In genomic region chr11:44191322-44192014, GRCh38 we compare ENCODE assay signal across 28 cellular contexts.
A peak's percentile ranks its signal among the peaks of the same experiment; 100 is the strongest.
DNase-seq lines count a peak whose midpoint lies in the region; ATAC-seq and TF ChIP-seq lines count a peak whose summit lies in the region.
"Had no signal": no experiment of that assay in that cellular context is flagged by ENCODE, and none has a peak within 500 bp of the region (broad histone marks: within the 10 kb centered on the region; RNA-seq: fewer than 3 reads in every experiment).

No MANE protein-coding gene starts in this region.

- H3K27me3 Mint-ChIP-seq in WTC11 (ENCODE audit: low read depth), result no peaks in the 10 kb centered on the region; the same call in 1 of the 2 replicates
- H3K27me3 Mint-ChIP-seq: brain; stimulated activated memory B cell treated with anti-CD40 and anti-IgM and Interleukin-4, amounts not matched to agents 10 μg/mL and 1 μg/mL and 100 μg/mL, for 72 hours had no signal

- H3K4me1 Mint-ChIP-seq in WTC11, result peaks cover 27% of the 10 kb centered on the region
- H3K4me1 Mint-ChIP-seq: stimulated activated memory B cell treated with anti-CD40 and anti-IgM and Interleukin-4, amounts not matched to agents 10 μg/mL and 1 μg/mL and 100 μg/mL, for 72 hours had no signal

- CTCF ChIA-PET in WTC11 (lab: Charles Lee), result interaction anchor here (0.7 to 2.5 kb wide), 5 partner anchors 13 to 96 kb away, joined by 3 to 12 read pairs (median 10); partner anchors contain the start of gene EXT2

- H3K4me3 Mint-ChIP-seq in WTC11, result no peak overlapping the region
- H3K4me3 Mint-ChIP-seq: activated T-cell treated with anti-CD3 and anti-CD28 coated beads, Interleukin-2, amount 50 U/mL, for 4 hours; brain; CD8-positive, alpha-beta T cell; H9; neural crest cell; stimulated activated memory B cell treated with anti-CD40 and anti-IgM and Interleukin-4, amounts not matched to agents 10 μg/mL and 1 μg/mL and 100 μg/mL, for 72 hours had no signal

- ATAC-seq in WTC11 (no peak), GM18517 (IDR thresholded peaks at IDR 0.05; ENCODE audit: unreplicated experiment) (no peak)
- ATAC-seq: CD8-positive, alpha-beta T cell; gastroesophageal sphincter; left colon; sciatic nerve; stimulated activated memory B cell treated with anti-CD40 and anti-IgM and Interleukin-4, amounts not matched to agents 10 μg/mL and 1 μg/mL and 100 μg/mL, for 72 hours had no signal

- DNase-seq in NCI-H2081 (lab: John Stamatoyannopoulos, UW) (peak; percentile 17 to 75), NCI-H2081 treated with DMSO at 0.1 percent for 48 hours (lab: John Stamatoyannopoulos, UW) (no peak), NCI-H748 treated with DMSO at 0.1 percent for 48 hours (lab: John Stamatoyannopoulos, UW) (peak; percentile 68), WTC11 (ENCODE audit: low spot score) (no peak), posterior cingulate gyrus (no peak), NCI-H2196 (lab: John Stamatoyannopoulos, UW; ENCODE audit: unreplicated experiment) (no peak), midbrain (lab: John Stamatoyannopoulos, UW) (no peak)
- DNase-seq: activated CD4-positive, alpha-beta T cell treated with anti-CD3 and anti-CD28 coated beads, Interleukin-2, amount 50 U/mL, for 1 hour; activated naive CD4-positive, alpha-beta T cell; activated T-cell treated with anti-CD3 and anti-CD28 coated beads, Interleukin-2, amount 50 U/mL, for 4 hours; adrenal gland; CD8-positive, alpha-beta T cell; DMS53; dorsolateral prefrontal cortex; GDM1; left colon; NCI-H1436; NCI-H2171; NCI-H524 treated with DMSO at 0.1 percent for 48 hours; stimulated activated CD4-positive, alpha-beta T cell treated with anti-CD3 and anti-CD28 coated beads, Interleukin-12 subunit alpha, Interleukin-12 subunit beta, amount 100 ng/mL, for 4 hours; stimulated activated CD4-positive, alpha-beta T cell treated with anti-CD3 and anti-CD28 coated beads, Interleukin-4, amount 100 ng/mL, for 1 hour had no signal

- peak overlapping the region; percentile 93; the same call in 1 of the 2 replicates for H3K27ac Mint-ChIP-seq in WTC11
- H3K27ac Mint-ChIP-seq: CD8-positive, alpha-beta T cell; stimulated activated memory B cell treated with anti-CD40 and anti-IgM and Interleukin-4, amounts not matched to agents 10 μg/mL and 1 μg/mL and 100 μg/mL, for 72 hours had no signal

- intact Hi-C loops in posterior cingulate gyrus (cut with DNase I), result no loop called here

- POLR2A ChIA-PET in WTC11 (lab: Charles Lee), result no interaction called here

- H3K9me3 Mint-ChIP-seq in WTC11, result peaks cover 33% of the 10 kb centered on the region

- TF ChIP-seq CTCF in WTC11 (IDR thresholded peaks at IDR 0.05), result no peak

- H3K36me3 Mint-ChIP-seq in WTC11, result peaks cover 41% of the 10 kb centered on the region

TF ChIP-seq in WTC11, 78 proteins besides CTCF, POLR2A, EP300 and RAD21:
- no peak for TF ChIP-seq GRHL2 (CRISPR knock-in tag; IDR thresholded peaks at IDR 0.05; ENCODE audit: insufficient replicate concordance, severe bottlenecking)
- no peak for TF ChIP-seq NFE2L1 (CRISPR knock-in tag; IDR thresholded peaks at IDR 0.05)
- TF ChIP-seq ZNF416 (CRISPR knock-in tag; IDR thresholded peaks at IDR 0.05), result no peak
- TF ChIP-seq SMAD4 (CRISPR knock-in tag; IDR thresholded peaks at IDR 0.05), result no peak
- no peak for TF ChIP-seq ARID4B (CRISPR knock-in tag; IDR thresholded peaks at IDR 0.05; ENCODE audit: borderline replicate concordance)
- no peak for TF ChIP-seq TEAD1 (CRISPR knock-in tag; IDR thresholded peaks at IDR 0.05)
- no peak for TF ChIP-seq ZNF425 (CRISPR knock-in tag; conservative IDR thresholded peaks at IDR 0.05)
- TF ChIP-seq CBFB (CRISPR knock-in tag; IDR thresholded peaks at IDR 0.05; ENCODE audit: low read depth), result no peak
- no peak for TF ChIP-seq ZNF423 (CRISPR knock-in tag; IDR thresholded peaks at IDR 0.05)
- TF ChIP-seq MYBL2 (CRISPR knock-in tag; IDR thresholded peaks at IDR 0.05), result no peak
- TF ChIP-seq ZNF121 (CRISPR knock-in tag; IDR thresholded peaks at IDR 0.05), result no peak
- no peak for TF ChIP-seq ZNF219 (CRISPR knock-in tag; IDR thresholded peaks at IDR 0.05; ENCODE audit: borderline replicate concordance)
- no peak for TF ChIP-seq HMGA2 (CRISPR knock-in tag; IDR thresholded peaks at IDR 0.05)
- TF ChIP-seq KAT7 (CRISPR knock-in tag; IDR thresholded peaks at IDR 0.05; ENCODE audit: borderline replicate concordance), result no peak
- no peak for TF ChIP-seq MXD4 (CRISPR knock-in tag; IDR thresholded peaks at IDR 0.05; ENCODE audit: borderline replicate concordance)
- no peak for TF ChIP-seq TP53 (CRISPR knock-in tag; IDR thresholded peaks at IDR 0.05)

Comparison
In these comparisons a context has a peak if more than half of its experiments do, and no peak if none do; other contexts are left out.
1. DNase-seq: peak in NCI-H2081 (2 of 2) and NCI-H748 treated with DMSO at 0.1 percent for 48 hours (single experiment); none in NCI-H2081 treated with DMSO at 0.1 percent for 48 hours (single experiment), WTC11 (single experiment), posterior cingulate gyrus (0 of 10), NCI-H2196 (single experiment) and midbrain (single experiment).